In the genomic region with DNA sequence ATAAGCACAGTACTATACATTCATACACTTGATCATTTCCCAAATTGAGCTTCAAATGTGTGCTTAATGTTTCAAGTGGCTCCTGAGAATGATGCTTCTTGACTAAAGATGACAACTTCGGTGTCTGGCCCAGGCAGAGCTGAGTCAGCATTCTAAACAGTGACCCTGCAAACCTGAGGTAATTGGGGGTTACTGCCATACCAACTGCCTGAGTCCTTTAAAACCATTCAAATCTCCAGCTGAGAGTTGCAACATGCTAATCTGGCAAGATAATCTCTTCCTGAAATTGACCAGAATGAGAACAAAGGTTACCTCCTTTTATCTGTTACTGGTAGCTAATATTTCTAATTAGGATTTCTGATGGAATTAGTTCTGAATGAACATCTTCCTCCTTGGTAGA, we compare ENCODE assay signal across 14 cellular contexts. TPM values are rescaled to one million over a fixed set of nuclear protein-coding genes. Genes with fewer than 3 reads are reported as not detected.
A peak's percentile ranks its signal among the peaks of the same experiment; 100 is the strongest.
DNase-seq lines count a peak whose midpoint lies in the region; ATAC-seq and TF ChIP-seq lines count a peak whose summit lies in the region.
"Had no signal": no experiment of that assay in that cellular context is flagged by ENCODE, and none has a peak within 500 bp of the region (broad histone marks: within the 10 kb centered on the region; RNA-seq: fewer than 3 reads in every experiment).

No MANE protein-coding gene starts in this region.

- H3K36me3 Mint-ChIP-seq in IgD-negative memory B cell (peaks cover 10% of the 10 kb centered on the region), memory B cell (peaks cover 14% of the 10 kb centered on the region)
- peaks cover 78% of the 10 kb centered on the region for H3K36me3 Mint-ChIP-seq in activated naive CD8-positive, alpha-beta T cell treated with anti-CD3 and anti-CD28 coated beads, Interleukin-2, amount 50 U/mL, for 24 hours (ENCODE audit: low read depth)

- H2AFZ ChIP-seq in SK-N-SH (ENCODE audit: low read depth) (no peak overlapping the region), Karpas-422 (ENCODE audit: low read length) (no peak overlapping the region)

- H3K4me2 ChIP-seq in SK-N-SH (no peak overlapping the region), Karpas-422 (ENCODE audit: low read depth, low read length, poor library complexity, severe bottlenecking) (no peak overlapping the region)

- H3K4me3 ChIP-seq in SK-N-SH (ENCODE audit: low read depth in 2 of 2, low read length in 1 of 2) (no peak overlapping the region), Karpas-422 (ENCODE audit: low read length) (no peak overlapping the region)
- H3K4me3 ChIP-seq: cardiac muscle cell, lung had no signal

- peak in 1 of 2 experiments; percentile 8; a peak in 1 of 4 replicates for TF ChIP-seq EP300 in SK-N-SH (IDR thresholded peaks at IDR 0.05; ENCODE audit: borderline replicate concordance in 1 of 2, low read depth in 1 of 2, low read length in 1 of 2)

- no peak for TF ChIP-seq CTCF in SK-N-SH (IDR thresholded peaks at IDR 0.05)

- H3K4me3 Mint-ChIP-seq in IgD-negative memory B cell (peak overlapping the region in 2 of 4 donors; percentile 4 to 100), memory B cell (no peak overlapping the region)
- peak overlapping the region; percentile 89 for H3K4me3 Mint-ChIP-seq in activated naive CD8-positive, alpha-beta T cell treated with anti-CD3 and anti-CD28 coated beads, Interleukin-2, amount 50 U/mL, for 24 hours

- H3K79me2 ChIP-seq in SK-N-SH (ENCODE audit: insufficient read depth), result no peaks in the 10 kb centered on the region
- H3K79me2 ChIP-seq in Karpas-422 (ENCODE audit: low read length), result no peaks in the 10 kb centered on the region

- TF ChIP-seq RAD21 in SK-N-SH (IDR thresholded peaks at IDR 0.05; ENCODE audit: low read length), result no peak

- H3K27ac Mint-ChIP-seq in IgD-negative memory B cell (peak overlapping the region; percentile 18 to 98 (median 61)), memory B cell (peak overlapping the region; percentile 82)
- H3K27ac Mint-ChIP-seq in activated naive CD8-positive, alpha-beta T cell treated with anti-CD3 and anti-CD28 coated beads, Interleukin-2, amount 50 U/mL, for 24 hours, result peak overlapping the region; percentile 99

- H3K9me2 ChIP-seq in SK-N-SH (no peaks in the 10 kb centered on the region), Karpas-422 (replicated peaks; ENCODE audit: insufficient read depth, low read length) (no peaks in the 10 kb centered on the region)

- H3F3A ChIP-seq in SK-N-SH (replicated peaks; ENCODE audit: insufficient read depth), result peaks cover 15% of the 10 kb centered on the region

- H3K9ac ChIP-seq in SK-N-SH (no peak overlapping the region), Karpas-422 (ENCODE audit: low read length) (no peak overlapping the region)

- H3K9me3 ChIP-seq in SK-N-SH (no peaks in the 10 kb centered on the region), Karpas-422 (ENCODE audit: low read length) (no peaks in the 10 kb centered on the region)

- H4K20me1 ChIP-seq in SK-N-SH (ENCODE audit: insufficient read depth) (no peaks in the 10 kb centered on the region), Karpas-422 (ENCODE audit: insufficient read depth, low read depth, low read length) (no peaks in the 10 kb centered on the region)

- H3K27me3 Mint-ChIP-seq in IgD-negative memory B cell (peaks cover 5% of the 10 kb centered on the region), memory B cell (no peaks in the 10 kb centered on the region)
- no peaks in the 10 kb centered on the region for H3K27me3 Mint-ChIP-seq in activated naive CD8-positive, alpha-beta T cell treated with anti-CD3 and anti-CD28 coated beads, Interleukin-2, amount 50 U/mL, for 24 hours

- H3K4me1 ChIP-seq in SK-N-SH (ENCODE audit: control insufficient read depth in 1 of 2, insufficient read depth in 2 of 2, low read depth in 1 of 2, low read length in 1 of 2) (peaks cover 11 to 27% of the 10 kb centered on the region in 2 experiments; a peak in 3 of 4 replicates), Karpas-422 (ENCODE audit: low read length) (peaks cover 20% of the 10 kb centered on the region)

- CTCF ChIA-PET in SK-N-SH (lab: Yijun Ruan, JAX), result interaction anchor here (0.6 to 1.8 kb wide), 7 partner anchors 7 to 322 kb away, joined by 3 to 4 read pairs (median 3); no protein-coding TSS in a partner anchor

- H3K36me3 ChIP-seq in SK-N-SH (replicated peaks in 1 of 2; ENCODE audit: control insufficient read depth in 1 of 2, insufficient read depth in 2 of 2, low read length in 1 of 2) (no peaks in the 10 kb centered on the region), Karpas-422 (ENCODE audit: insufficient read depth, low read length) (no peaks in the 10 kb centered on the region)
- H3K36me3 ChIP-seq: cardiac muscle cell had no signal

- H3K27me3 ChIP-seq in SK-N-SH (ENCODE audit: insufficient read depth) (no peaks in the 10 kb centered on the region), Karpas-422 (ENCODE audit: low read length) (no peaks in the 10 kb centered on the region)

- H3K4me1 Mint-ChIP-seq in IgD-negative memory B cell (peaks cover 57 to 75% (median 69%) of the 10 kb centered on the region in 3 donors), memory B cell (peaks cover 60% of the 10 kb centered on the region)
- peaks cover 99% of the 10 kb centered on the region for H3K4me1 Mint-ChIP-seq in activated naive CD8-positive, alpha-beta T cell treated with anti-CD3 and anti-CD28 coated beads, Interleukin-2, amount 50 U/mL, for 24 hours

- no peak overlapping the region for H3K27ac ChIP-seq in SK-N-SH (ENCODE audit: low read depth in 2 of 2, low read length in 1 of 2)
- no peak overlapping the region for H3K27ac ChIP-seq in Karpas-422 (ENCODE audit: low read length)
- H3K27ac ChIP-seq: cardiac muscle cell had no signal

- DNase-seq in SK-N-SH (no peak), memory B cell (ENCODE audit: low spot score in 2 of 2) (no peak), Karpas-422 (no peak)
- DNase-seq in activated naive CD8-positive, alpha-beta T cell treated with anti-CD3 and anti-CD28 coated beads, Interleukin-2, amount 50 U/mL, for 24 hours, result no peak
- no peak for DNase-seq in activated CD4-positive, CD25-positive, alpha-beta regulatory T cell treated with anti-CD3 and anti-CD28 coated beads, Interleukin-2, amount 50 U/mL, for 72 hours
- DNase-seq: DMS 273 treated with DMSO at 0.1 percent for 48 hours, hippocampal formation, NCI-H1930, nucleus accumbens had no signal

- POLR2A ChIA-PET in SK-N-SH (lab: Yijun Ruan, JAX), result no interaction called here

- WGBS in SK-N-SH (ENCODE audit: low lambda C conversion rate), result 91% methylated on average over 1 of the region's 1 CpG

- ATAC-seq in SK-N-SH treated with all-trans-retinoic acid at 6 μM for 48 hours (no peak), memory B cell (ENCODE audit: low read depth) (no peak), GM18498 (IDR thresholded peaks at IDR 0.05; ENCODE audit: unreplicated experiment) (no peak)
- ATAC-seq in activated naive CD8-positive, alpha-beta T cell treated with anti-CD3 and anti-CD28 coated beads, Interleukin-2, amount 50 U/mL, for 24 hours, result no peak

- H3K9me3 Mint-ChIP-seq in IgD-negative memory B cell, result peaks cover 0 to 2% (median 0%) of the 10 kb centered on the region in 3 donors
- H3K9me3 Mint-ChIP-seq in activated naive CD8-positive, alpha-beta T cell treated with anti-CD3 and anti-CD28 coated beads, Interleukin-2, amount 50 U/mL, for 24 hours, result no peaks in the 10 kb centered on the region
- H3K9me3 Mint-ChIP-seq in memory B cell, result no peaks in the 10 kb centered on the region

TF ChIP-seq in SK-N-SH, 30 proteins besides CTCF, POLR2A, EP300 and RAD21:
- TF ChIP-seq NFIC (IDR thresholded peaks at IDR 0.05; ENCODE audit: borderline replicate concordance) (no peak), GATA2 (CRISPR knock-in tag; IDR thresholded peaks at IDR 0.05) (0 out of 2 replicates have a peak, but pooled peaks have one; percentile 20)
- TF ChIP-seq, protein P1, sequence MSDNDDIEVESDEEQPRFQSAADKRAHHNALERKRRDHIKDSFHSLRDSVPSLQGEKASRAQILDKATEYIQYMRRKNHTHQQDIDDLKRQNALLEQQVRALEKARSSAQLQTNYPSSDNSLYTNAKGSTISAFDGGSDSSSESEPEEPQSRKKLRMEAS (IDR thresholded peaks at IDR 0.05; ENCODE audit: low read depth), result no peak
TF ChIP-seq in SK-N-SH: peak in this region for 1.

TF ChIP-seq in SK-N-SH treated with all-trans-retinoic acid at 6 μM for 48 hours, 23 proteins besides CTCF, POLR2A, EP300 and RAD21 (continues in another document):
- TF ChIP-seq CREB5 (CRISPR knock-in tag; IDR thresholded peaks at IDR 0.05; ENCODE audit: low read depth), result no peak

RNA-seq across cellular contexts. Expression of gene BACH2, which starts 8.2 kb away (rescaled TPM):
- polyA plus RNA-seq in SK-N-SH (2012; rRNA removed) (0.46 and 0.50 TPM in 2 replicates), IgD-negative memory B cell (21.2 TPM)
- 0.72 and 0.75 TPM in 2 replicates for polyA plus RNA-seq in SK-N-SH (2012; cell fraction: cytosol; rRNA removed)
- polyA plus RNA-seq in SK-N-SH (2012; cell fraction: nucleus; rRNA removed), result 0.64 and 0.72 TPM in 2 replicates
- total RNA-seq in Karpas-422 (2014; rRNA removed; shearing (Covaris generic); ENCODE audit: low replicate concordance), result 1.4 and 3.2 TPM in 2 replicates

Comparison
In these comparisons a context has a peak if more than half of its experiments do, and no peak if none do; other contexts are left out.
1. RNA of gene BACH2, which starts 8.2 kb away (polyA plus RNA-seq): 21.2 TPM in IgD-negative memory B cell (single experiment); 0.46 to 0.75 TPM in SK-N-SH; every median in the first group is over 10 times any median in the second.
2. Peak in every context shown above with its lines, with median percentiles within 50 percentile points of each other: H3K27ac Mint-ChIP-seq.